ENCODE assay signal across 11 cellular contexts in genomic region chr2:229416116-229416694, GRCh38.
DNase-seq lines count a peak whose midpoint lies in the region; ATAC-seq and TF ChIP-seq lines count a peak whose summit lies in the region.
"Had no signal": no experiment of that assay in that cellular context is flagged by ENCODE, and none has a peak within 500 bp of the region (broad histone marks: within the 10 kb centered on the region; RNA-seq: fewer than 3 reads in every experiment).

No MANE protein-coding gene starts in this region.

- H3K36me3 ChIP-seq in MG63 (no peaks in the 10 kb centered on the region; the same call in 1 of the 2 replicates), lower lobe of right lung (no peaks in the 10 kb centered on the region), thoracic aorta (no peaks in the 10 kb centered on the region)

- no peaks in the 10 kb centered on the region for H3K36me3 Mint-ChIP-seq in activated T-cell treated with anti-CD3 and anti-CD28 coated beads, Interleukin-2, amount 50 U/mL, for 24 hours (ENCODE audit: low read depth)

- H3K4me1 Mint-ChIP-seq in activated T-cell treated with anti-CD3 and anti-CD28 coated beads, Interleukin-2, amount 50 U/mL, for 24 hours (ENCODE audit: low read depth): no peaks in the 10 kb centered on the region
- H3K4me1 Mint-ChIP-seq: stimulated activated naive CD8-positive, alpha-beta T cell treated with anti-CD3 and anti-CD28 coated beads, Interleukin-15, amount 100 ng/mL, for 72 hours had no signal

- no peak overlapping the region for H3K27ac Mint-ChIP-seq in activated T-cell treated with anti-CD3 and anti-CD28 coated beads, Interleukin-2, amount 50 U/mL, for 24 hours
- H3K27ac Mint-ChIP-seq: stimulated activated naive CD8-positive, alpha-beta T cell treated with anti-CD3 and anti-CD28 coated beads, Interleukin-15, amount 100 ng/mL, for 72 hours had no signal

- DNase-seq in MG63 (peak; percentile 89), choroid plexus epithelial cell (ENCODE audit: low read depth) (peak; percentile 94), lower lobe of right lung (peak; percentile 84), thoracic aorta (ENCODE audit: low spot score) (peak; percentile 59), DMS153 (lab: John Stamatoyannopoulos, UW) (no peak), HT-29 (ENCODE audit: low spot score) (no peak)
- no peak for DNase-seq in activated T-cell treated with anti-CD3 and anti-CD28 coated beads, Interleukin-2, amount 50 U/mL, for 24 hours
- DNase-seq: activated T-cell treated with anti-CD3 and anti-CD28 coated beads, Interleukin-2, amount 50 U/mL, for 4 hours; stimulated activated naive CD8-positive, alpha-beta T cell treated with anti-CD3 and anti-CD28 coated beads, Interleukin-15, amount 100 ng/mL, for 72 hours had no signal

- H3K4me1 ChIP-seq in lower lobe of right lung: peaks cover 16% of the 10 kb centered on the region
- peaks cover 45 to 95% of the 10 kb centered on the region in 2 donors for H3K4me1 ChIP-seq in thoracic aorta (ENCODE audit: control insufficient read depth in 1 of 2, low read depth in 2 of 2)

- intact Hi-C loops in lower lobe of right lung (cut with DNase I): no loop called here

- no peak overlapping the region for H3K4me3 ChIP-seq in MG63
- H3K4me3 ChIP-seq in choroid plexus epithelial cell (ENCODE audit: low read depth, low read length): no peak overlapping the region
- H3K4me3 ChIP-seq in lower lobe of right lung: no peak overlapping the region
- peak overlapping the region; percentile 16 for H3K4me3 ChIP-seq in thoracic aorta

- peak; percentile 90 to 94 for ATAC-seq in lower lobe of right lung
- peak; percentile 55 for ATAC-seq in thoracic aorta (ENCODE audit: insufficient number of reproducible peaks, low FRiP score, low read depth)
- ATAC-seq in HG02642 (IDR thresholded peaks at IDR 0.05; ENCODE audit: poor library complexity, unreplicated experiment): no peak
- ATAC-seq: activated T-cell treated with anti-CD3 and anti-CD28 coated beads, Interleukin-2, amount 50 U/mL, for 4 hours; Panc1; stimulated activated naive CD8-positive, alpha-beta T cell treated with anti-CD3 and anti-CD28 coated beads, Interleukin-15, amount 100 ng/mL, for 72 hours had no signal

- H3K27me3 ChIP-seq in MG63 (no peaks in the 10 kb centered on the region), lower lobe of right lung (ENCODE audit: low read depth) (no peaks in the 10 kb centered on the region), thoracic aorta (replicated peaks; ENCODE audit: insufficient read depth) (no peaks in the 10 kb centered on the region)

- H3K4me3 Mint-ChIP-seq in activated T-cell treated with anti-CD3 and anti-CD28 coated beads, Interleukin-2, amount 50 U/mL, for 24 hours: no peak overlapping the region
- H3K4me3 Mint-ChIP-seq: activated T-cell treated with anti-CD3 and anti-CD28 coated beads, Interleukin-2, amount 50 U/mL, for 4 hours; stimulated activated naive CD8-positive, alpha-beta T cell treated with anti-CD3 and anti-CD28 coated beads, Interleukin-15, amount 100 ng/mL, for 72 hours had no signal

- H3K9me3 Mint-ChIP-seq in activated T-cell treated with anti-CD3 and anti-CD28 coated beads, Interleukin-2, amount 50 U/mL, for 24 hours: no peaks in the 10 kb centered on the region
- H3K9me3 Mint-ChIP-seq: activated T-cell treated with anti-CD3 and anti-CD28 coated beads, Interleukin-2, amount 50 U/mL, for 4 hours had no signal

- no peaks in the 10 kb centered on the region for H3K9me3 ChIP-seq in MG63
- H3K9me3 ChIP-seq in lower lobe of right lung: no peaks in the 10 kb centered on the region
- no peaks in the 10 kb centered on the region for H3K9me3 ChIP-seq in thoracic aorta

- TF ChIP-seq CTCF in choroid plexus epithelial cell (conservative IDR thresholded peaks at IDR 0.05; ENCODE audit: low read depth, low read length) (peak; percentile 35), lower lobe of right lung (IDR thresholded peaks at IDR 0.05) (no peak), thoracic aorta (IDR thresholded peaks at IDR 0.05) (no peak)

- H3K27ac ChIP-seq in lower lobe of right lung (peak overlapping the region; percentile 75), thoracic aorta (peak overlapping the region; percentile 85 to 97)

- H3K27me3 Mint-ChIP-seq in activated T-cell treated with anti-CD3 and anti-CD28 coated beads, Interleukin-2, amount 50 U/mL, for 24 hours: no peaks in the 10 kb centered on the region
- H3K27me3 Mint-ChIP-seq: stimulated activated naive CD8-positive, alpha-beta T cell treated with anti-CD3 and anti-CD28 coated beads, Interleukin-15, amount 100 ng/mL, for 72 hours had no signal

Comparison
In these comparisons a context has a peak if more than half of its experiments do, and no peak if none do; other contexts are left out.
1. DNase-seq: peak in MG63 (single experiment), choroid plexus epithelial cell (single experiment), lower lobe of right lung (single experiment) and thoracic aorta (single experiment); none in activated T-cell treated with anti-CD3 and anti-CD28 coated beads, Interleukin-2, amount 50 U/mL, for 24 hours (single experiment), DMS153 (single experiment) and HT-29 (single experiment).